Comparison of ENCODE assay signal across 15 cellular contexts in the genomic region with DNA sequence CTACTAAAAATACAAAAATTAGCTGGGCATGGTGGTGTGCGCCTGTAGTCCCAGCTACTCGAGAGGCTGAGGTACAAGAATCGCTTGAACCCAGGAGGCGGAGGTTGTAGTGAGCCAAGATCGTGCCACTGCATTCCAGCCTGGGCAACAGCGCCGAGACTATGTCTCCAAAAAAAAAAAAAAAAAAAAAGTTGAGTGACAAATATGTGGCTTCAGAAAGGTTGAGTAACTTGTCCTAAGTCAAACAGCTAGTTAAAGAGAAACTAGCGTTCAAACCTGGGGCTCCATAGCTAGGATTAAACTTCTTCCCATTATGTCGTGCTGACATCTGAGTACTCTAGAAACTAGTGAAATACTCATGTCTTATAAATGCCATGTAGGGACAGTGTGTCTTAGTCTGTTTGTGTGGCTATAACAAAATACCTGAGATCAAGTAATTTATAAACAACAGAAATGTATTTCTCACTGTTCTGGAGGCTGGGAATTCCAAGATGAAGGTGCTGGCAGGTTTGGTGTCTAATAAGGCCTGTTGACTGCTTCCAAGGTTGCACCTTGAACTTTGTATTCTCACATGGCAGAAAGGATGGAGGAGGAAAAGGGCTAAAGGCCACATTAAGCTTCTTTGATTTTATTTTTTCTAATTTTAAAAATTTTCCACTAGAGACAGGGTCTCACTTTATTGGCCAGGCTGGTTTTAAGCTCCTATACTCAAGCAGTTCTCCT. TPM values are rescaled to one million over a fixed set of nuclear protein-coding genes. Genes with fewer than 3 reads are reported as not detected.
DNase-seq lines count a peak whose midpoint lies in the region; ATAC-seq, FAIRE-seq and TF ChIP-seq lines count a peak whose summit lies in the region.
"Had no signal": no experiment of that assay in that cellular context is flagged by ENCODE, and none has a peak within 500 bp of the region (broad histone marks: within the 10 kb centered on the region; RNA-seq: fewer than 3 reads in every experiment).

No MANE protein-coding gene starts in this region.

- H3K9me1 ChIP-seq in K562 (ENCODE audit: control insufficient read depth, insufficient read depth, low read length) = peaks cover 3% of the 10 kb centered on the region

- no peak for TF ChIP-seq POLR2A in K562 (conservative IDR thresholded peaks at IDR 0.05)
- TF ChIP-seq POLR2A in HepG2 (IDR thresholded peaks at IDR 0.05; ENCODE audit: insufficient read depth in 1 of 2, low read depth in 2 of 2, low read length in 2 of 2) = no peak

- H3K4me2 ChIP-seq in BLaER1 treated with 17β-estradiol and CSF1 and Interleukin-3, amounts not matched to agents 10 nM and 100 nM = peak overlapping the region; percentile 24 to 72 (median 67); a peak in 13 of 22 replicates
- H3K4me2 ChIP-seq in K562 (ENCODE audit: insufficient read depth, low read length) = no peak overlapping the region
- H3K4me2 ChIP-seq in HepG2 (ENCODE audit: low read depth, low read length) = peak overlapping the region; percentile 72

- H3K79me2 ChIP-seq in K562 (ENCODE audit: control insufficient read depth, insufficient read depth, low read length) (peaks cover 70% of the 10 kb centered on the region), HepG2 (ENCODE audit: insufficient read depth, low read length) (peaks cover 89% of the 10 kb centered on the region)

- no peak for ATAC-seq in K562
- ATAC-seq in HepG2 = peak; percentile 13; the same call in 2 of the 3 replicates
- ATAC-seq: HCT116 had no signal

- H4K20me1 ChIP-seq in BLaER1 treated with 17β-estradiol and CSF1 and Interleukin-3, amounts not matched to agents 10 nM and 100 nM = peaks cover 0 to 99% (median 0%) of the 10 kb centered on the region in 11 experiments; a peak in 8 of 22 replicates
- H4K20me1 ChIP-seq in K562 (replicated peaks; ENCODE audit: control insufficient read depth, insufficient read depth, low read length) (no peaks in the 10 kb centered on the region), HepG2 (ENCODE audit: insufficient read depth, low read length) (no peaks in the 10 kb centered on the region; the same call in 1 of the 2 replicates)

- TF ChIP-seq RAD21 in K562 (CRISPR knock-in tag; conservative IDR thresholded peaks at IDR 0.05 in 1 of 2, IDR thresholded peaks at IDR 0.05 in 1 of 2) = no peak
- TF ChIP-seq RAD21 in HepG2 (CRISPR knock-in tag; IDR thresholded peaks at IDR 0.05) = no peak

- in situ Hi-C loops in K562 (cut with MboI) = no loop called here
- in situ Hi-C loops in HepG2 (cut with HindIII; ENCODE audit: extremely low pct_ligation_motif_present, low pct_unique_long_range_greater_than_20kb) = no loop called here

- peaks cover 0 to 20% (median 0%) of the 10 kb centered on the region in 11 experiments; a peak in 7 of 22 replicates for H3K36me3 ChIP-seq in BLaER1 treated with 17β-estradiol and CSF1 and Interleukin-3, amounts not matched to agents 10 nM and 100 nM
- no peaks in the 10 kb centered on the region for H3K36me3 ChIP-seq in K562 (ENCODE audit: control insufficient read depth, insufficient read depth, low read length)
- H3K36me3 ChIP-seq in HepG2 (replicated peaks in 1 of 2; ENCODE audit: control insufficient read depth in 1 of 2, insufficient read depth in 2 of 2, low read length in 2 of 2) = peaks cover 0 to 7% of the 10 kb centered on the region in 2 experiments; a peak in 3 of 5 replicates

- FAIRE-seq in K562 (lab: Jason Lieb, UNC) (no peak), HepG2 (lab: Jason Lieb, UNC) (peak; percentile 82)
- FAIRE-seq: G401.6, H54 had no signal

- no peak overlapping the region for H3K27ac ChIP-seq in BLaER1 treated with 17β-estradiol and CSF1 and Interleukin-3, amounts not matched to agents 10 nM and 100 nM
- H3K27ac ChIP-seq in K562 (ENCODE audit: extremely low read depth, low read depth, low read length) = no peak overlapping the region
- H3K27ac ChIP-seq in HepG2 (ENCODE audit: extremely low read length, insufficient read depth, low read length) = peak overlapping the region; percentile 97
- H3K27ac ChIP-seq: GM23248 had no signal

- peaks cover 15 to 45% (median 27%) of the 10 kb centered on the region in 10 experiments for H3K4me1 ChIP-seq in BLaER1 treated with 17β-estradiol and CSF1 and Interleukin-3, amounts not matched to agents 10 nM and 100 nM
- H3K4me1 ChIP-seq in K562 (replicated peaks in 1 of 2; ENCODE audit: control insufficient read depth in 2 of 2, insufficient read depth in 2 of 2, low read length in 2 of 2) = peaks cover 0 to 38% of the 10 kb centered on the region in 2 experiments; a peak in 4 of 5 replicates
- H3K4me1 ChIP-seq in HepG2 (ENCODE audit: insufficient read depth, low read length) = peaks cover 98% of the 10 kb centered on the region

- POLR2A ChIA-PET in K562 (lab: Yijun Ruan, JAX) = interaction anchor here (1.0 to 3.9 kb wide), 6 partner anchors 7 to 58 kb away, joined by 3 to 22 read pairs (median 8); a partner anchor contains a TSS
- POLR2A ChIA-PET in HepG2 (lab: Yijun Ruan, JAX) = interaction anchor here (0.6 to 3.4 kb wide), 9 partner anchors 10 to 260 kb away, joined by 3 to 37 read pairs (median 6); a partner anchor contains a TSS

- 89% methylated on average over 8 of the region's 9 CpGs for WGBS in K562 (ENCODE audit: insufficient coverage, low coverage, missing lambda C conversion rate)
- WGBS in HepG2 (ENCODE audit: low lambda C conversion rate) = 10% methylated on average over 9 of the region's 9 CpGs

- intact Hi-C loops in K562 (cut with micrococcal nuclease) (no loop called here), HepG2 (cut with micrococcal nuclease; ENCODE audit: unreplicated experiment) (loop anchor here (2.0 to 5.0 kb wide), 2 partner anchors 19 to 93 kb away; no protein-coding TSS in a partner anchor)

- H3K9me3 ChIP-seq in BLaER1 treated with 17β-estradiol and CSF1 and Interleukin-3, amounts not matched to agents 10 nM and 100 nM (replicated peaks in 1 of 11) = peaks cover 0 to 3% (median 0%) of the 10 kb centered on the region in 11 experiments; a peak in 2 of 22 replicates
- H3K9me3 ChIP-seq in K562 (replicated peaks; ENCODE audit: control insufficient read depth, insufficient read depth, low read depth, low read length) (no peaks in the 10 kb centered on the region), HepG2 (ENCODE audit: low read length) (no peaks in the 10 kb centered on the region)

- no peak for TF ChIP-seq EP300 in K562 (IDR thresholded peaks at IDR 0.05; ENCODE audit: low read length)
- peak in 1 of 2 experiments; percentile 32; a peak in 2 of 4 replicates for TF ChIP-seq EP300 in HepG2 (IDR thresholded peaks at IDR 0.05; ENCODE audit: low read depth in 2 of 2, low read length in 2 of 2)
- no peak for TF ChIP-seq EP300 in HepG2 (CRISPR knock-in tag; IDR thresholded peaks at IDR 0.05; ENCODE audit: borderline replicate concordance)

- H3K9ac ChIP-seq in BLaER1 treated with 17β-estradiol and CSF1 and Interleukin-3, amounts not matched to agents 10 nM and 100 nM = no peak overlapping the region
- no peak overlapping the region for H3K9ac ChIP-seq in K562 (ENCODE audit: insufficient read depth in 1 of 2, low read depth in 2 of 2, low read length in 2 of 2)
- peak overlapping the region; percentile 55 for H3K9ac ChIP-seq in HepG2 (ENCODE audit: insufficient read depth, low read depth, low read length)
- H3K9ac ChIP-seq: GM23248 had no signal

- no peak for TF ChIP-seq CTCF in K562 (IDR thresholded peaks at IDR 0.05 in 2 of 3, conservative IDR thresholded peaks at IDR 0.05 in 1 of 3; ENCODE audit: insufficient read depth in 2 of 3, low read depth in 1 of 3, low read length in 3 of 3)
- no peak for TF ChIP-seq CTCF in HepG2 (CRISPR knock-in tag; IDR thresholded peaks at IDR 0.05)

- CTCF ChIA-PET in K562 (lab: Yijun Ruan, JAX; ENCODE audit: low intra/inter-chr PET ratio) (no interaction called here), HepG2 (lab: Yijun Ruan, JAX; ENCODE audit: low intra/inter-chr PET ratio, low total read pairs) (no interaction called here)

- DNase-seq in K562 (ENCODE audit: extremely low read depth in 1 of 4, low spot score in 3 of 4) (no peak), HepG2 (ENCODE audit: low spot score) (no peak), DMS79 treated with DMSO at 0.1 percent for 48 hours (lab: John Stamatoyannopoulos, UW) (no peak), GDM1 (lab: John Stamatoyannopoulos, UW) (no peak)
- DNase-seq in activated naive CD4-positive, alpha-beta T cell treated with anti-CD3 and anti-CD28 coated beads, Interleukin-2, amount 50 U/mL, for 16 hours = no peak
- DNase-seq: CD4-positive, CD25-positive, alpha-beta regulatory T cell; DMS79; EL; GM23248; IMR-90; KG1 had no signal

- H2AFZ ChIP-seq in K562 (ENCODE audit: low read depth, low read length) (no peak overlapping the region), HepG2 (ENCODE audit: low read length) (no peak overlapping the region)
- H2AFZ ChIP-seq: GM23248 had no signal

- no TSS peak for BruUV-seq in K562 (replicated peaks; lab: Mats Ljungman, UMichigan)
- no TSS peak for BruUV-seq in HepG2 (replicated peaks; lab: Mats Ljungman, UMichigan)

- no peak overlapping the region for H3K4me3 ChIP-seq in BLaER1 treated with 17β-estradiol and CSF1 and Interleukin-3, amounts not matched to agents 10 nM and 100 nM
- H3K4me3 ChIP-seq in K562 (no peak overlapping the region), HepG2 (replicated peaks in 1 of 3; ENCODE audit: insufficient read depth in 1 of 3, low read depth in 2 of 3, low read length in 3 of 3) (peak overlapping the region in 2 of 3 experiments; percentile 6 to 39; a peak in 1 of 6 replicates)
- H3K4me3 ChIP-seq: GM23248 had no signal

- no peaks in the 10 kb centered on the region for H3K27me3 ChIP-seq in BLaER1 treated with 17β-estradiol and CSF1 and Interleukin-3, amounts not matched to agents 10 nM and 100 nM
- no peaks in the 10 kb centered on the region for H3K27me3 ChIP-seq in K562 (ENCODE audit: control insufficient read depth in 2 of 2, insufficient read depth in 2 of 2, low read length in 2 of 2)
- H3K27me3 ChIP-seq in HepG2 (ENCODE audit: control insufficient read depth in 1 of 2, insufficient read depth in 2 of 2, low read length in 2 of 2) = no peaks in the 10 kb centered on the region

RNA-seq across cellular contexts. Expression of a gene that starts 12.0 kb away (rescaled TPM):
- 12.9 and 19.3 TPM in 2 replicates for total RNA-seq in K562 (2011; cell fraction: chromatin; rRNA removed; ENCODE audit: low replicate concordance)
- total RNA-seq in K562 (2011; cell fraction: nucleolus; rRNA removed) = 6.2 and 7.2 TPM in 2 replicates
- 13.3 and 19.4 TPM in 2 replicates for total RNA-seq in K562 (2011; cell fraction: nucleoplasm; rRNA removed)
- total RNA-seq in K562 (2014; rRNA removed) (19.1 and 21.4 TPM in 2 replicates), K562 (2014; rRNA removed; fragmentation: Illumina TruSeq; extraction: Trizol) (21.5 and 24.8 TPM in 2 replicates), K562 (2015; rRNA removed; fragmentation: Illumina TruSeq; extraction: Trizol) (10.4 and 12.0 TPM in 2 replicates), K562 (2021) (34.9 and 36.4 TPM in 2 replicates), HepG2 (2016; rRNA removed; fragmentation: Illumina TruSeq; extraction: Trizol) (160 and 244 TPM in 2 replicates)
- polyA plus RNA-seq in K562 (2011; rRNA removed) (71.2 and 96.6 TPM in 2 replicates), K562 (2014; fragmentation: Illumina TruSeq; extraction: Trizol) (32.4 and 33.1 TPM in 2 replicates), K562 (2014; fragmentation: Nextera tagmentation; extraction: Ambion mirVana) (10 to 100 TPM; 10.9 to 15.1 TPM), K562 (2014; rRNA removed) (23.3 and 24.1 TPM in 2 replicates), HepG2 (2011; rRNA removed) (90.8 and 110 TPM in 2 replicates)
- polyA plus RNA-seq in K562 (2011; cell fraction: cytosol; rRNA removed) = 43.8 and 70.9 TPM in 2 replicates
- 21.2 and 33.7 TPM in 2 replicates for polyA plus RNA-seq in K562 (2011; cell fraction: nucleus; rRNA removed)
- 15.5 and 17.3 TPM in 2 replicates for polyA plus RNA-seq in K562 (2012)
- polyA minus RNA-seq in K562 (2011; rRNA and poly(A)+ RNA removed) = 77.9 and 90.3 TPM in 2 replicates
- polyA minus RNA-seq in K562 (2011; cell fraction: cytosol; rRNA and poly(A)+ RNA removed) = 22.5 and 30.3 TPM in 2 replicates
- polyA minus RNA-seq in K562 (2011; cell fraction: nucleus; rRNA and poly(A)+ RNA removed) = 9.0 and 14.2 TPM in 2 replicates
- 32.4 and 33.4 TPM in 2 replicates for total RNA-seq in HepG2 (2016; cell fraction: cytosol; rRNA removed; fragmentation: Illumina TruSeq; extraction: Trizol; ENCODE audit: low read depth)
- 159 and 236 TPM in 2 replicates for total RNA-seq in HepG2 (2016; cell fraction: insoluble cytoplasmic fraction; rRNA removed; fragmentation: Illumina TruSeq; extraction: Trizol)
- 125 and 127 TPM in 2 replicates for total RNA-seq in HepG2 (2016; cell fraction: membrane; rRNA removed; fragmentation: Illumina TruSeq; extraction: Trizol)
- total RNA-seq in HepG2 (2016; cell fraction: nucleus; rRNA removed; fragmentation: Illumina TruSeq; extraction: Trizol) = 62.2 and 67.7 TPM in 2 replicates
- polyA plus RNA-seq in HepG2 (2011; cell fraction: cytosol; rRNA removed) = 77.7 and 112 TPM in 2 replicates
- polyA plus RNA-seq in HepG2 (2011; cell fraction: nucleus; rRNA removed) = 26.2 and 29.8 TPM in 2 replicates
- polyA plus RNA-seq in HepG2 (2012) = 92.4 and 139 TPM in 2 replicates
- polyA plus RNA-seq in HepG2 (2016; cell fraction: cytosol; fragmentation: Illumina TruSeq; extraction: Trizol; ENCODE audit: low read depth) = 33.0 and 40.9 TPM in 2 replicates
- polyA plus RNA-seq in HepG2 (2016; cell fraction: insoluble cytoplasmic fraction; fragmentation: Illumina TruSeq; extraction: Trizol; ENCODE audit: low read depth) = 208 TPM in 2 replicates
- 85.0 and 86.6 TPM in 2 replicates for polyA plus RNA-seq in HepG2 (2016; cell fraction: membrane; fragmentation: Illumina TruSeq; extraction: Trizol; ENCODE audit: low read depth)
- 69.6 and 74.5 TPM in 2 replicates for polyA plus RNA-seq in HepG2 (2016; cell fraction: nucleus; fragmentation: Illumina TruSeq; extraction: Trizol; ENCODE audit: insufficient read depth, low read depth)
- polyA minus RNA-seq in HepG2 (2011; rRNA and poly(A)+ RNA removed; ENCODE audit: low replicate concordance) = 13.2 and 122 TPM in 2 replicates
- 75.7 and 79.3 TPM in 2 replicates for polyA minus RNA-seq in HepG2 (2011; cell fraction: cytosol; rRNA and poly(A)+ RNA removed)
- 69.5 and 75.5 TPM in 2 replicates for polyA minus RNA-seq in HepG2 (2011; cell fraction: nucleus; rRNA and poly(A)+ RNA removed)

Comparison
In these comparisons a context has a peak if more than half of its experiments do, and no peak if none do; other contexts are left out.
1. H3K4me3 ChIP-seq: peak in HepG2 (2 of 3); none in BLaER1 treated with 17β-estradiol and CSF1 and Interleukin-3, amounts not matched to agents 10 nM and 100 nM (0 of 10) and K562 (single experiment).